25 cellular contexts compared by ENCODE assay signal in the genomic region with DNA sequence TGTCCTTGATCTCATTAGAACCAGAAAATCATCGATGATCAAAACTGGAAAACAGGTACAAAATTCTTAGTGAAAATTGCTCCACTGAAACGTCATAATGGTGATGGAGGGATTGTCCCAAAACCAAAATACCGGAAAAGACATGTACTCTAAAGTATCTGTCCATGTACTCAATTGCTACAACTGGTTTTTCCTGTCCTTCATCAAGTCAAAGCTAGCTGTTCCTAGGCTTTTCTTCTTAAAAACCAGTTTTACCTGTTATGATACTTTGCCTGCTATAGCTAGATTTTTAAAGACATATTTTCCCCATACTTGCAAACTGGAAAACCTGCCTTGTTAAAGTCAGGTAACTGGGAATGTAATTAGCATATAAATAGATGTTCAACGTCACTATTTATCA. TPM values are rescaled to one million over a fixed set of nuclear protein-coding genes. Genes with fewer than 3 reads are reported as not detected.
DNase-seq lines count a peak whose midpoint lies in the region; ATAC-seq, FAIRE-seq and TF ChIP-seq lines count a peak whose summit lies in the region.
"Had no signal": no experiment of that assay in that cellular context is flagged by ENCODE, and none has a peak within 500 bp of the region (broad histone marks: within the 10 kb centered on the region; RNA-seq: fewer than 3 reads in every experiment).

No MANE protein-coding gene starts in this region.

- H3K36me3 ChIP-seq in keratinocyte (ENCODE audit: control insufficient read depth in 2 of 2, extremely low read depth in 1 of 2, insufficient read depth in 2 of 2, low read length in 2 of 2): no peaks in the 10 kb centered on the region
- H3K36me3 ChIP-seq: neutrophil, upper lobe of right lung had no signal

- H3K27me3 ChIP-seq in keratinocyte (ENCODE audit: control insufficient read depth, extremely low read depth, insufficient read depth, low read length): no peaks in the 10 kb centered on the region
- H3K27me3 ChIP-seq: neutrophil, upper lobe of right lung had no signal

- H3K79me2 ChIP-seq in keratinocyte (ENCODE audit: control insufficient read depth, insufficient read depth, low read length): no peaks in the 10 kb centered on the region

- H4K20me1 ChIP-seq in keratinocyte (ENCODE audit: control insufficient read depth, extremely low read depth, insufficient read depth, low read length): no peaks in the 10 kb centered on the region

- ATAC-seq in HG03175 (IDR thresholded peaks at IDR 0.05; ENCODE audit: unreplicated experiment) (no peak), HG03135 (IDR thresholded peaks at IDR 0.05; ENCODE audit: unreplicated experiment) (no peak)
- ATAC-seq: left cardiac atrium, T-helper 17 cell, upper lobe of right lung had no signal

- H3K9me1 ChIP-seq in keratinocyte (ENCODE audit: control insufficient read depth, extremely low read depth, insufficient read depth, low read length): no peaks in the 10 kb centered on the region

- H3K9ac ChIP-seq in keratinocyte (ENCODE audit: control insufficient read depth, extremely low read depth, insufficient read depth, low read length): no peak overlapping the region

- H3K4me1 ChIP-seq in keratinocyte (ENCODE audit: control insufficient read depth, extremely low read depth, insufficient read depth, low read length): peaks cover 23% of the 10 kb centered on the region
- H3K4me1 ChIP-seq: upper lobe of right lung had no signal

- H3K27ac ChIP-seq in 22Rv1 (peak overlapping the region; percentile 34), keratinocyte (ENCODE audit: control insufficient read depth, insufficient read depth, low read length) (no peak overlapping the region)
- H3K27ac ChIP-seq: neutrophil, SK-N-MC, upper lobe of right lung had no signal

- H2AFZ ChIP-seq in keratinocyte (ENCODE audit: control insufficient read depth, low read length): no peak overlapping the region

- peak overlapping the region; percentile 4 for H3K4me2 ChIP-seq in keratinocyte (ENCODE audit: control insufficient read depth, extremely low read depth, insufficient read depth, low read depth, low read length)

- TF ChIP-seq CTCF in 22Rv1 (IDR thresholded peaks at IDR 0.05) (no peak), keratinocyte (optimal IDR thresholded peaks at IDR 0.05 in 1 of 3, IDR thresholded peaks at IDR 0.05 in 1 of 3, conservative IDR thresholded peaks at IDR 0.05 in 1 of 3; ENCODE audit: extremely low read depth in 1 of 3, insufficient read depth in 2 of 3, low read length in 3 of 3) (no peak)

- dilution Hi-C loops in keratinocyte (cut with MboI; ENCODE audit: extremely low pct_ligation_motif_present, low sequenced_read_pairs): no loop called here

- no peak overlapping the region for H3K4me3 ChIP-seq in keratinocyte (ENCODE audit: control insufficient read depth in 2 of 3, extremely low read depth in 1 of 3, insufficient read depth in 2 of 3, low read depth in 1 of 3, low read length in 3 of 3)
- H3K4me3 ChIP-seq: SK-N-MC, upper lobe of right lung had no signal

- peak; percentile 46 for FAIRE-seq in keratinocyte (lab: Jason Lieb, UNC)
- FAIRE-seq: endometrium, GM12891, H1 had no signal

- peak; percentile 79 for DNase-seq in HT-29 (ENCODE audit: low spot score)
- peak; percentile 37 for DNase-seq in NCI-H748 treated with DMSO at 0.1 percent for 48 hours (lab: John Stamatoyannopoulos, UW)
- no peak for DNase-seq in keratinocyte (ENCODE audit: low read depth, low spot score)
- DNase-seq in GM19240 (ENCODE audit: insufficient read length, low spot score): no peak
- no peak for DNase-seq in SW480 (ENCODE audit: low spot score)
- DNase-seq: activated CD4-positive, alpha-beta T cell treated with anti-CD3 and anti-CD28 coated beads for 4 hours; activated naive CD4-positive, alpha-beta T cell treated with anti-CD3 and anti-CD28 coated beads, Interleukin-2, amount 50 U/mL, for 16 hours; amygdala; COR-L47; dermis blood vessel endothelial cell; head of caudate nucleus; left cardiac atrium; mesenchymal stem cell; NCI-H1092 treated with DMSO at 0.1 percent for 48 hours; NCI-H2107; T-helper 17 cell; upper lobe of right lung had no signal

- no peaks in the 10 kb centered on the region for H3K9me3 ChIP-seq in keratinocyte (ENCODE audit: control insufficient read depth, low read depth, low read length)
- H3K9me3 ChIP-seq: neutrophil, upper lobe of right lung had no signal

RNA-seq across cellular contexts. Expression of a gene that starts 50.5 kb away (rescaled TPM):
- 56.7 and 64.0 TPM in 2 replicates for total RNA-seq in HT-29 (2014; rRNA removed; shearing (Covaris generic))
- 16.2 to 19.7 TPM (median 18.5 TPM) in 3 replicates for polyA plus RNA-seq in keratinocyte
- polyA plus RNA-seq in keratinocyte (2011; ENCODE audit: low read depth): 16.6 TPM
- 15.8 and 20.8 TPM in 2 replicates for polyA plus RNA-seq in keratinocyte (2011; cell fraction: cytosol; rRNA removed)
- polyA plus RNA-seq in keratinocyte (2011; cell fraction: nucleus; rRNA removed): 23.5 and 26.7 TPM in 2 replicates
- 15.0 and 22.8 TPM in 2 replicates for polyA plus RNA-seq in keratinocyte (2012; ENCODE audit: low replicate concordance)
- polyA minus RNA-seq in keratinocyte: 16.9 to 18.9 TPM (median 17.7 TPM) in 3 replicates
- polyA minus RNA-seq in keratinocyte (2011; cell fraction: cytosol; rRNA and poly(A)+ RNA removed): 13.6 TPM
- 15.6 and 22.0 TPM in 2 replicates for polyA minus RNA-seq in keratinocyte (2011; cell fraction: nucleus; rRNA and poly(A)+ RNA removed)

Comparison
In these comparisons a context has a peak if more than half of its experiments do, and no peak if none do; other contexts are left out.
1. DNase-seq: peak in HT-29 (single experiment) and NCI-H748 treated with DMSO at 0.1 percent for 48 hours (single experiment); none in keratinocyte (single experiment), GM19240 (single experiment) and SW480 (single experiment).